7 cellular contexts compared by ENCODE assay signal in the genomic region with DNA sequence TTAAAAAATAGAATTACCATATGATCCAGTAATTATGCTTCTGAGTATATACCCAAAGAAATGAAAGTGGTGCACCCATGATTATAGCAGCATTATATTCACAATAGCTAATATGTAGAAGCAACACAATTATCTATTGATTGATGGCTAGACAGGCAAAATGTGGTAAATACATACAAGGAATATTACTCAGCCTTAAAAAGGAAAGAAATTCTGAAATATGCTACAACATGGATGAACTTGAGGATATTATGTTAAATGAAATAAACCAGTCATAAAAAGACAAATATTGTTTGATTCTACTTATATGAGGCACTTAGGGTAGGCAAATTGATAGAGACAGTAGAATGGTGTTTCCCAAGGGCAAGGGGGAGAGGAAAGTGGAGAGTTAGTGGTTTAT.
"Had no signal": no experiment of that assay in that cellular context is flagged by ENCODE, and none has a peak within 500 bp of the region (broad histone marks: within the 10 kb centered on the region; RNA-seq: fewer than 3 reads in every experiment).

No MANE protein-coding gene starts in this region.

- H3K4me3 ChIP-seq: GM12878 had no signal

- DNase-seq: GDM1, GF-D8 had no signal

- FAIRE-seq: G401.6, GM12878, GM12891, GM12892, GM18507 had no signal
